Comparison of ENCODE assay signal across 10 cellular contexts in the genomic region with DNA sequence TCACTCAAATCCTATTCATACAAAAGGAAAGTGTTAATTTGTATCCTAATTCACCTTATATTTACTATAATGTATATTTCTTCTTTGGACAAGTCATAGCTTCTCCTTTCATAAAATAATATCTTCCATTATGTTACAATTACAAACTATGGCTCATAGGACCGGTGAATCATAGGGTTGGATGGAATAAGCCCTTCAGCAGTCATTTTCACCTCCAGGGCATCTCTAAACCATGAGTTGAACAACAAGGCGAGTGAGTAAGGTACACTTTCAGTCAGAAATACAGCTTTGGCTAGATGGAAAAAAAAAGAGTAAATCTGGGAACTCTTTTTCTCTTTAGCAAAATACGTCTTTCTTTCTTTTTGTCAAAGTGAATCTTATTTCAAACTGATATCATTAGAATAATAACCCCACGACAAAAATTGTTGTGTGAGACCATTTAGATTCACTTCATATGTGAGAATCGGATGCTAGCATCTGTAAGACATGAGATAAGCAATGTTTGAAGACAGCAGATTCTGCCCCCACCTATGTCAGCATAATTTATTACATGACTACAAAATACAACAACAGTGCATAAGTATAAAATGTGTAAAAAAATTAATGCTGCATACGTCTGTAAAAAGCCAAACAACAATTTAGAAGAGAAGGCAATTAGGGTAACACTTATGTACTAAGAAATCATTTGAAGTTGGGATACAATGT.
A peak's percentile ranks its signal among the peaks of the same experiment; 100 is the strongest.
DNase-seq lines count a peak whose midpoint lies in the region; ATAC-seq, FAIRE-seq and TF ChIP-seq lines count a peak whose summit lies in the region.
"Had no signal": no experiment of that assay in that cellular context is flagged by ENCODE, and none has a peak within 500 bp of the region (broad histone marks: within the 10 kb centered on the region; RNA-seq: fewer than 3 reads in every experiment).

No MANE protein-coding gene starts in this region.

- peak; percentile 29 for DNase-seq in activated CD4-positive, alpha-beta T cell treated with anti-CD3 and anti-CD28 coated beads for 36 hours
- no peak for DNase-seq in activated CD4-positive, alpha-beta T cell treated with anti-CD3 and anti-CD28 coated beads, Interleukin-2, amount 50 U/mL, for 48 hours
- DNase-seq in RKO (ENCODE audit: low spot score) (peak; percentile 93), esophagus muscularis mucosa (ENCODE audit: extremely low spot score) (no peak), sigmoid colon (no peak), cerebellar cortex (ENCODE audit: low spot score) (no peak), GM12891 (ENCODE audit: insufficient read length, low spot score) (no peak)
- DNase-seq: 8988T, RPMI8226 had no signal

- CTCF ChIA-PET in activated CD4-positive, alpha-beta T cell treated with anti-CD3 and anti-CD28 coated beads for 36 hours (lab: Charles Lee): interaction anchor here (1.0 to 1.6 kb wide), 3 partner anchors 33 to 432 kb away, joined by 3 read pairs; no protein-coding TSS in a partner anchor

- H3K4me1 ChIP-seq in esophagus muscularis mucosa (peaks cover 12 to 39% (median 23%) of the 10 kb centered on the region in 4 donors), sigmoid colon (peaks cover 0 to 75% (median 45%) of the 10 kb centered on the region in 4 donors)

- H3K27me3 Mint-ChIP-seq in activated CD4-positive, alpha-beta T cell treated with anti-CD3 and anti-CD28 coated beads for 36 hours: no peaks in the 10 kb centered on the region

- FAIRE-seq in GM12891 (lab: Jason Lieb, UNC): no peak

- H3K4me3 ChIP-seq in esophagus muscularis mucosa (no peak overlapping the region), sigmoid colon (no peak overlapping the region)

- no peaks in the 10 kb centered on the region for H3K27me3 ChIP-seq in esophagus muscularis mucosa
- H3K27me3 ChIP-seq in sigmoid colon: no peaks in the 10 kb centered on the region

- H3K27ac ChIP-seq in esophagus muscularis mucosa (replicated peaks in 1 of 4) (peak overlapping the region in 3 of 4 donors; percentile 62 to 69 (median 64)), sigmoid colon (peak overlapping the region; percentile 35 to 82 (median 72))

- POLR2A ChIA-PET in activated CD4-positive, alpha-beta T cell treated with anti-CD3 and anti-CD28 coated beads for 36 hours (lab: Charles Lee): no interaction called here

- TF ChIP-seq POLR2A in esophagus muscularis mucosa (IDR thresholded peaks at IDR 0.05; ENCODE audit: low read depth) (no peak), sigmoid colon (IDR thresholded peaks at IDR 0.05) (no peak), GM12891 (IDR thresholded peaks at IDR 0.05; ENCODE audit: low read depth, low read length) (no peak)

- intact Hi-C loops in activated CD4-positive, alpha-beta T cell treated with anti-CD3 and anti-CD28 coated beads for 36 hours (cut with DNase I, micrococcal nuclease): loop anchor here (2.0 to 10.0 kb wide), 5 partner anchors 40 to 838 kb away; no protein-coding TSS in a partner anchor
- intact Hi-C loops in esophagus muscularis mucosa (cut with DNase I): loop anchor here (10.0 kb wide), 1 partner anchor 172 kb away; no protein-coding TSS in a partner anchor
- intact Hi-C loops in sigmoid colon (cut with DNase I): loop anchor here (5.0 kb wide), 2 partner anchors 155 to 175 kb away; no protein-coding TSS in a partner anchor

- H3K27ac Mint-ChIP-seq in activated CD4-positive, alpha-beta T cell treated with anti-CD3 and anti-CD28 coated beads for 36 hours: peak overlapping the region; percentile 83

- peak; percentile 95 for ATAC-seq in activated CD4-positive, alpha-beta T cell treated with anti-CD3 and anti-CD28 coated beads for 36 hours
- no peak for ATAC-seq in GM18511 (IDR thresholded peaks at IDR 0.05; ENCODE audit: unreplicated experiment)

- no peaks in the 10 kb centered on the region for H3K9me3 ChIP-seq in esophagus muscularis mucosa
- no peaks in the 10 kb centered on the region for H3K9me3 ChIP-seq in sigmoid colon

- H3K4me3 Mint-ChIP-seq in activated CD4-positive, alpha-beta T cell treated with anti-CD3 and anti-CD28 coated beads for 36 hours: no peak overlapping the region

- TF ChIP-seq CTCF in esophagus muscularis mucosa (IDR thresholded peaks at IDR 0.05) (no peak), sigmoid colon (IDR thresholded peaks at IDR 0.05) (no peak)

- TF ChIP-seq EP300 in esophagus muscularis mucosa (IDR thresholded peaks at IDR 0.05) (no peak), sigmoid colon (IDR thresholded peaks at IDR 0.05) (no peak)

- 71% methylated on average over 6 of the region's 6 CpGs for WGBS in esophagus muscularis mucosa
- 88 to 90% methylated on average over 6 of the region's 6 CpGs for WGBS in sigmoid colon, 2 donors

- peaks cover 37% of the 10 kb centered on the region for H3K4me1 Mint-ChIP-seq in activated CD4-positive, alpha-beta T cell treated with anti-CD3 and anti-CD28 coated beads for 36 hours

- no peaks in the 10 kb centered on the region for H3K36me3 Mint-ChIP-seq in activated CD4-positive, alpha-beta T cell treated with anti-CD3 and anti-CD28 coated beads for 36 hours (ENCODE audit: low read depth)

- H3K36me3 ChIP-seq in esophagus muscularis mucosa (no peaks in the 10 kb centered on the region), sigmoid colon (no peaks in the 10 kb centered on the region)

- peaks cover 6% of the 10 kb centered on the region for H3K9me3 Mint-ChIP-seq in activated CD4-positive, alpha-beta T cell treated with anti-CD3 and anti-CD28 coated beads for 36 hours (ENCODE audit: low read depth)

TF ChIP-seq in GM12891, 5 proteins besides CTCF, POLR2A, EP300 and RAD21:
- TF ChIP-seq SPI1 (IDR thresholded peaks at IDR 0.05; ENCODE audit: low read depth, low read length): no peak
- TF ChIP-seq PAX5 (IDR thresholded peaks at IDR 0.05; ENCODE audit: insufficient read depth, low read length, severe bottlenecking): no peak
- no peak for TF ChIP-seq TAF1 (IDR thresholded peaks at IDR 0.05; ENCODE audit: low read depth, low read length)
- TF ChIP-seq POU2F2 (IDR thresholded peaks at IDR 0.05; ENCODE audit: low read depth, low read length): no peak
- TF ChIP-seq POLR2AphosphoS5 (IDR thresholded peaks at IDR 0.05; ENCODE audit: low read depth, low read length): no peak

Comparison
In these comparisons a context has a peak if more than half of its experiments do, and no peak if none do; other contexts are left out.
1. DNase-seq: peak in activated CD4-positive, alpha-beta T cell treated with anti-CD3 and anti-CD28 coated beads for 36 hours (single experiment) and RKO (single experiment); none in activated CD4-positive, alpha-beta T cell treated with anti-CD3 and anti-CD28 coated beads, Interleukin-2, amount 50 U/mL, for 48 hours (0 of 2), esophagus muscularis mucosa (single experiment), sigmoid colon (single experiment), cerebellar cortex (single experiment) and GM12891 (single experiment).